In genomic region chr1:16440480-16441311, GRCh38 we compare ENCODE assay signal across 1 cellular context.
A peak's percentile ranks its signal among the peaks of the same experiment; 100 is the strongest.
TF ChIP-seq lines count a peak whose summit lies in the region.

Gene NECAP2 (plus strand): TSS chr1:16440724. CDS start chr1:16440762, 38 bp downstream.

TF ChIP-seq in HepG2, 621 proteins besides CTCF, POLR2A, EP300 and RAD21 (continued from another document and continues in another):
- peak; percentile 91 for TF ChIP-seq ZNF639 (CRISPR knock-in tag; conservative IDR thresholded peaks at IDR 0.05)
- TF ChIP-seq MED8 (CRISPR knock-in tag; IDR thresholded peaks at IDR 0.05; ENCODE audit: insufficient replicate concordance), result peak; percentile 72
- peak; percentile 88; the same call in 1 of the 2 replicates for TF ChIP-seq MEIS1 (CRISPR knock-in tag; IDR thresholded peaks at IDR 0.05; ENCODE audit: borderline replicate concordance)
- peak; percentile 96 for TF ChIP-seq SPEN (CRISPR knock-in tag; IDR thresholded peaks at IDR 0.05; ENCODE audit: low read depth)
- TF ChIP-seq ZNF354B (CRISPR knock-in tag; IDR thresholded peaks at IDR 0.05), result no peak
- TF ChIP-seq ZNF143 (CRISPR knock-in tag; IDR thresholded peaks at IDR 0.05), result peak; percentile 46
- peak; percentile 91 for TF ChIP-seq DMAP1 (CRISPR knock-in tag; IDR thresholded peaks at IDR 0.05)
- peak; percentile 40; the same call in 1 of the 2 replicates for TF ChIP-seq MEIS2 (CRISPR knock-in tag; IDR thresholded peaks at IDR 0.05)
- TF ChIP-seq ZNF292 (CRISPR knock-in tag; IDR thresholded peaks at IDR 0.05; ENCODE audit: borderline replicate concordance, low read depth), result no peak; the same call in 1 of the 2 replicates
- no peak for TF ChIP-seq KAT2B (IDR thresholded peaks at IDR 0.05; ENCODE audit: borderline replicate concordance, low read depth, low read length)
- 0 out of 2 replicates have a peak, but pooled peaks have one; percentile 45 for TF ChIP-seq MIER2 (CRISPR knock-in tag; IDR thresholded peaks at IDR 0.05)
- peak; percentile 71; the same call in 1 of the 2 replicates for TF ChIP-seq ARID5B (CRISPR knock-in tag; IDR thresholded peaks at IDR 0.05)
- no peak for TF ChIP-seq RFX5 (IDR thresholded peaks at IDR 0.05; ENCODE audit: low read depth, low read length)
- TF ChIP-seq RARA (CRISPR knock-in tag; IDR thresholded peaks at IDR 0.05), result peak; percentile 72
- TF ChIP-seq MYC (CRISPR knock-in tag; IDR thresholded peaks at IDR 0.05; ENCODE audit: borderline replicate concordance), result peak; percentile 99
- TF ChIP-seq SRF (IDR thresholded peaks at IDR 0.05; ENCODE audit: low read depth, low read length), result no peak
- peak; percentile 82 for TF ChIP-seq ZNF800 (CRISPR knock-in tag; IDR thresholded peaks at IDR 0.05)
- peak; percentile 76 for TF ChIP-seq CCDC6 (CRISPR knock-in tag; IDR thresholded peaks at IDR 0.05)
- no peak for TF ChIP-seq ZNF136 (CRISPR knock-in tag; IDR thresholded peaks at IDR 0.05; ENCODE audit: low read depth)
- TF ChIP-seq ATAD3A (CRISPR knock-in tag; IDR thresholded peaks at IDR 0.05), result no peak
- TF ChIP-seq FOXO4 (CRISPR knock-in tag; conservative IDR thresholded peaks at IDR 0.05), result 0 out of 2 replicates have a peak, but pooled peaks have one; percentile 75
- no peak for TF ChIP-seq ARID2 (CRISPR knock-in tag; IDR thresholded peaks at IDR 0.05; ENCODE audit: borderline replicate concordance)
- no peak; the same call in 1 of the 2 replicates for TF ChIP-seq NRL (CRISPR knock-in tag; IDR thresholded peaks at IDR 0.05; ENCODE audit: borderline replicate concordance)
- no peak for TF ChIP-seq RARG (CRISPR knock-in tag; IDR thresholded peaks at IDR 0.05; ENCODE audit: low read depth)
- TF ChIP-seq NFE2 (CRISPR knock-in tag; IDR thresholded peaks at IDR 0.05), result no peak
- TF ChIP-seq SKIL (CRISPR knock-in tag; IDR thresholded peaks at IDR 0.05; ENCODE audit: borderline replicate concordance), result no peak
- peak; percentile 100 for TF ChIP-seq ZNF574 (CRISPR knock-in tag; IDR thresholded peaks at IDR 0.05)
- TF ChIP-seq SMAD9 (CRISPR knock-in tag; IDR thresholded peaks at IDR 0.05), result no peak
- 0 out of 2 replicates have a peak, but pooled peaks have one; percentile 70 for TF ChIP-seq ZNF235 (CRISPR knock-in tag; IDR thresholded peaks at IDR 0.05; ENCODE audit: borderline replicate concordance)
- no peak for TF ChIP-seq HMGA1 (CRISPR knock-in tag; conservative IDR thresholded peaks at IDR 0.05)
- no peak for TF ChIP-seq ZFP62 (CRISPR knock-in tag; IDR thresholded peaks at IDR 0.05)
- TF ChIP-seq PHF8 (CRISPR knock-in tag; IDR thresholded peaks at IDR 0.05), result peak; percentile 87
- peak; percentile 61; the same call in 1 of the 2 replicates for TF ChIP-seq ATF5 (CRISPR knock-in tag; IDR thresholded peaks at IDR 0.05; ENCODE audit: low read depth)
- peak; percentile 32; the same call in 1 of the 2 replicates for TF ChIP-seq ZNF337 (CRISPR knock-in tag; IDR thresholded peaks at IDR 0.05; ENCODE audit: borderline replicate concordance, low read depth)
- 0 out of 2 replicates have a peak, but pooled peaks have one; percentile 21 for TF ChIP-seq SRY (CRISPR knock-in tag; IDR thresholded peaks at IDR 0.05)
- TF ChIP-seq CREBL2 (CRISPR knock-in tag; IDR thresholded peaks at IDR 0.05; ENCODE audit: borderline replicate concordance), result no peak; the same call in 1 of the 2 replicates
- TF ChIP-seq CBX1 (IDR thresholded peaks at IDR 0.05; ENCODE audit: low read depth), result peak; percentile 85
- TF ChIP-seq ZNF598 (CRISPR knock-in tag; IDR thresholded peaks at IDR 0.05; ENCODE audit: borderline replicate concordance), result no peak
- peak; percentile 93 for TF ChIP-seq ZNF350 (CRISPR knock-in tag; IDR thresholded peaks at IDR 0.05; ENCODE audit: borderline replicate concordance, low read depth)
- peak; percentile 78 for TF ChIP-seq MNT (IDR thresholded peaks at IDR 0.05)
- TF ChIP-seq ZNF777 (CRISPR knock-in tag; IDR thresholded peaks at IDR 0.05), result peak; percentile 98
- TF ChIP-seq ZBTB25 (CRISPR knock-in tag; IDR thresholded peaks at IDR 0.05), result peak; percentile 88
- TF ChIP-seq MED13 (CRISPR knock-in tag; IDR thresholded peaks at IDR 0.05), result 0 out of 2 replicates have a peak, but pooled peaks have one; percentile 59
- no peak for TF ChIP-seq SP1 (IDR thresholded peaks at IDR 0.05)
- no peak for TF ChIP-seq SP1 (CRISPR knock-in tag; IDR thresholded peaks at IDR 0.05)
- TF ChIP-seq ZNF253 (CRISPR knock-in tag; IDR thresholded peaks at IDR 0.05; ENCODE audit: borderline replicate concordance), result peak; percentile 75; the same call in 1 of the 2 replicates
- TF ChIP-seq ZNF274 (CRISPR knock-in tag; IDR thresholded peaks at IDR 0.05), result no peak
- no peak for TF ChIP-seq ZFAT (CRISPR knock-in tag; conservative IDR thresholded peaks at IDR 0.05)
- TF ChIP-seq PLRG1 (conservative IDR thresholded peaks at IDR 0.05), result no peak
- peak; percentile 60; the same call in 1 of the 2 replicates for TF ChIP-seq ZNF761 (CRISPR knock-in tag; conservative IDR thresholded peaks at IDR 0.05)
- TF ChIP-seq TP53 (CRISPR knock-in tag; conservative IDR thresholded peaks at IDR 0.05), result no peak; the same call in 1 of the 2 replicates
